In the genomic region with DNA sequence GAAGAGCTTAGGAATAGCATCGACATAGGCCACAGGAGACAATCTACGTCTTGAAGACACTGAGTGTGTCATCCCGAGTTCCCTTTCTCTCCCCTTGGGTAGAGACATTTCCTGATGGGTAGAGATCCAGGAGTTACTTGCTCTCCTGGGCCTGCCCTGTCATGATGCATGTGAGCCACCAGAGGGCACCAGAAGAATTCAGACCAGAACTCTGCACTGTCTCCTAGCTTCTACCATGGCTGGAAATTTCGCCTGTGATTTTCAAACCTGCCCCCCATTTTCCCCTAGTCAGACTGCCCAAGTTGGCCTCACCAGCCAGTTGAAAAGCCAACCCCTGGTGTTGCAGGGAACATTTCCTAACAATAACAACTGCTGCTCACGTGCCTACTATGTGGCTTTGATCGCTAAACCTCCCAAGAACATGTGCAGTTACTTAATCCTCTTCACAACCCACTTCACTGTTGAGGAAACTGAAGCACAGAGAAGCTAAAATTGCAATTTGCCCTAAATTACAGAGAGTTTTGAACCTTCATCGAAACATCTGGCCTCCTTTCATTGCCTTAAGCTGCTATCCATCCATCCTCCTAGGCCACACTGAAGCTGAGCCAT, we compare ENCODE assay signal across 9 cellular contexts. TPM values are rescaled to one million over a fixed set of nuclear protein-coding genes. Genes with fewer than 3 reads are reported as not detected.
DNase-seq lines count a peak whose midpoint lies in the region; ATAC-seq and TF ChIP-seq lines count a peak whose summit lies in the region.
"Had no signal": no experiment of that assay in that cellular context is flagged by ENCODE, and none has a peak within 500 bp of the region (broad histone marks: within the 10 kb centered on the region; RNA-seq: fewer than 3 reads in every experiment).

No MANE protein-coding gene starts in this region.

- H3K4me3 ChIP-seq in body of pancreas = no peak overlapping the region
- H3K4me3 ChIP-seq: skin epidermis had no signal

- H3K36me3 ChIP-seq in body of pancreas (replicated peaks in 1 of 2; ENCODE audit: insufficient read depth in 1 of 2, low read depth in 2 of 2) = no peaks in the 10 kb centered on the region

- H3K9me3 ChIP-seq in body of pancreas = no peaks in the 10 kb centered on the region

- peak; percentile 84 for ATAC-seq in HG02610 (IDR thresholded peaks at IDR 0.05; ENCODE audit: unreplicated experiment)
- ATAC-seq in body of pancreas = peak; percentile 72

- no peak overlapping the region for H3K27ac ChIP-seq in body of pancreas
- H3K27ac ChIP-seq: skin epidermis had no signal

- WGBS in body of pancreas, 2 donors = 52 to 60% methylated on average over 7 of the region's 7 CpGs

- TF ChIP-seq POLR2A in body of pancreas (IDR thresholded peaks at IDR 0.05) = no peak

- DNase-seq in NCI-H2107 treated with DMSO at 0.1 percent for 48 hours (lab: John Stamatoyannopoulos, UW; ENCODE audit: unreplicated experiment) (peak; percentile 11), NCI-H2107 (lab: John Stamatoyannopoulos, UW) (no peak), NCI-H1048 (lab: John Stamatoyannopoulos, UW) (peak; percentile 29), T-helper 2 cell (peak in 3 of 5 experiments; percentile 30 to 59 (median 34)), body of pancreas (peak; percentile 68 to 74 (median 72)), iPS-NIHi11 (ENCODE audit: low spot score) (peak; percentile 87)
- DNase-seq in stimulated activated CD4-positive, alpha-beta T cell treated with anti-CD3 and anti-CD28 coated beads, Interleukin-15, amount 100 ng/mL, for 1 hour (ENCODE audit: low read depth in 1 of 2, low spot score in 1 of 2) = peak; percentile 13 to 26

- H3K27me3 ChIP-seq in body of pancreas = no peaks in the 10 kb centered on the region

- intact Hi-C loops in body of pancreas (cut with DNase I) = no loop called here

- TF ChIP-seq CTCF in body of pancreas (IDR thresholded peaks at IDR 0.05) = peak; percentile 52 to 80 (median 75)

- peaks cover 9% of the 10 kb centered on the region for H3K4me1 ChIP-seq in body of pancreas

RNA-seq across cellular contexts. Expression of gene C11orf58, which starts 47.2 kb away (rescaled TPM):
- total RNA-seq in body of pancreas = 10 to 100 TPM; 59.7 to 92.4 TPM
